Comparison of ENCODE assay signal across 9 cellular contexts in genomic region chr14:93939304-93940229, GRCh38. TPM values are rescaled to one million over a fixed set of nuclear protein-coding genes. Genes with fewer than 3 reads are reported as not detected.
A peak's percentile ranks its signal among the peaks of the same experiment; 100 is the strongest.
DNase-seq lines count a peak whose midpoint lies in the region; ATAC-seq and TF ChIP-seq lines count a peak whose summit lies in the region.
"Had no signal": no experiment of that assay in that cellular context is flagged by ENCODE, and none has a peak within 500 bp of the region (broad histone marks: within the 10 kb centered on the region; RNA-seq: fewer than 3 reads in every experiment).

No MANE protein-coding gene starts in this region.

- peak overlapping the region; percentile 67 for H3K27ac Mint-ChIP-seq in T-helper 2 cell treated with Interferon-gamma antibody and Interleukin-4, amounts not matched to agents 5 μg/mL and 100 μg/mL, for 36 hours

- no peaks in the 10 kb centered on the region for H3K36me3 ChIP-seq in iPS DF 6.9 (ENCODE audit: control insufficient read depth, insufficient read depth, low read length)

- H3K9me3 Mint-ChIP-seq in T-helper 2 cell treated with Interferon-gamma antibody and Interleukin-4, amounts not matched to agents 5 μg/mL and 100 μg/mL, for 36 hours = no peaks in the 10 kb centered on the region

- WGBS in iPS DF 6.9 (ENCODE audit: insufficient coverage, insufficient read length) = no CpG with 5 or more reads among the region's 84 CpGs

- H3K4me3 ChIP-seq in astrocyte of the cerebellum (ENCODE audit: low read depth, low read length) (peak overlapping the region; percentile 12), iPS DF 6.9 (ENCODE audit: low read length) (peak overlapping the region; percentile 24; the same call in 1 of the 2 replicates), skin epidermis (peak overlapping the region; percentile 22 to 36 (median 31))

- no peaks in the 10 kb centered on the region for H3K27me3 Mint-ChIP-seq in T-helper 2 cell treated with Interferon-gamma antibody and Interleukin-4, amounts not matched to agents 5 μg/mL and 100 μg/mL, for 36 hours (ENCODE audit: low read depth)

- H3K27me3 ChIP-seq in iPS DF 6.9 (ENCODE audit: control insufficient read depth, insufficient read depth, low read length) = peaks cover 4% of the 10 kb centered on the region; the same call in 1 of the 2 replicates

- no peaks in the 10 kb centered on the region for H3K9me3 ChIP-seq in iPS DF 6.9 (ENCODE audit: control insufficient read depth, insufficient read depth, low read length)

- TF ChIP-seq CTCF in astrocyte of the cerebellum (IDR thresholded peaks at IDR 0.05; ENCODE audit: low read depth, low read length, missing control alignments) = peak; percentile 41

- H3K4me3 Mint-ChIP-seq in T-helper 2 cell treated with Interferon-gamma antibody and Interleukin-4, amounts not matched to agents 5 μg/mL and 100 μg/mL, for 36 hours = peak overlapping the region; percentile 58

- H3K4me1 ChIP-seq in iPS DF 6.9 (ENCODE audit: control insufficient read depth, insufficient read depth, low read length) = peaks cover 3% of the 10 kb centered on the region; the same call in 1 of the 2 replicates

- peaks cover 54% of the 10 kb centered on the region for H3K36me3 Mint-ChIP-seq in T-helper 2 cell treated with Interferon-gamma antibody and Interleukin-4, amounts not matched to agents 5 μg/mL and 100 μg/mL, for 36 hours (ENCODE audit: low read depth)

- H3K4me1 Mint-ChIP-seq in T-helper 2 cell treated with Interferon-gamma antibody and Interleukin-4, amounts not matched to agents 5 μg/mL and 100 μg/mL, for 36 hours (ENCODE audit: low read depth) = peaks cover 25% of the 10 kb centered on the region

- H3K27ac ChIP-seq in iPS DF 6.9 (ENCODE audit: low read length) (no peak overlapping the region), skin epidermis (peak overlapping the region in 1 of 21 experiments; percentile 11)
- H3K27ac ChIP-seq: epithelial cell of prostate had no signal

- peak; percentile 96 for DNase-seq in D341Med (ENCODE audit: low spot score)
- DNase-seq in HUDEP-2 (lab: John Stamatoyannopoulos, UW; ENCODE audit: unreplicated experiment in 76 of 76) = peak in 72 of 76 experiments; percentile 5 to 80 (median 60)
- DNase-seq in T-helper 2 cell treated with Interferon-gamma antibody and Interleukin-4, amounts not matched to agents 5 μg/mL and 100 μg/mL, for 36 hours (ENCODE audit: low spot score) = peak; percentile 90
- DNase-seq in astrocyte of the cerebellum (ENCODE audit: low read depth) = no peak
- peak; percentile 58 for DNase-seq in iPS DF 6.9 (ENCODE audit: low read depth, low spot score)
- no peak for DNase-seq in H4 (ENCODE audit: low spot score)

- in situ Hi-C loops in astrocyte of the cerebellum (cut with HindIII; ENCODE audit: low sequenced_read_pairs) = no loop called here

- peak; percentile 92 for ATAC-seq in GM21390 (IDR thresholded peaks at IDR 0.05; ENCODE audit: unreplicated experiment)

RNA-seq across cellular contexts. Expression of gene FAM181A, which starts 12.4 kb away (rescaled TPM):
- total RNA-seq in H4 (2014; rRNA removed; shearing (Covaris generic)) = not detected in 2 replicates

RNA-seq across cellular contexts. Expression of gene ASB2, which starts 36.8 kb away (rescaled TPM):
- total RNA-seq in H4 (2014; rRNA removed; shearing (Covaris generic)) = not detected in 2 replicates

RNA-seq across cellular contexts. Expression of gene CCDC197, which starts 57.5 kb away (rescaled TPM):
- not detected in 2 replicates for total RNA-seq in H4 (2014; rRNA removed; shearing (Covaris generic))

Comparison
In these comparisons a context has a peak if more than half of its experiments do, and no peak if none do; other contexts are left out.
1. DNase-seq: peak in D341Med (single experiment), HUDEP-2 (72 of 76), T-helper 2 cell treated with Interferon-gamma antibody and Interleukin-4, amounts not matched to agents 5 μg/mL and 100 μg/mL, for 36 hours (single experiment) and iPS DF 6.9 (single experiment); none in astrocyte of the cerebellum (single experiment) and H4 (single experiment).
2. Peak in every context shown above with its lines, with median percentiles within 50 percentile points of each other: H3K4me3 ChIP-seq.